ENCODE assay signal across 25 cellular contexts in the genomic region with DNA sequence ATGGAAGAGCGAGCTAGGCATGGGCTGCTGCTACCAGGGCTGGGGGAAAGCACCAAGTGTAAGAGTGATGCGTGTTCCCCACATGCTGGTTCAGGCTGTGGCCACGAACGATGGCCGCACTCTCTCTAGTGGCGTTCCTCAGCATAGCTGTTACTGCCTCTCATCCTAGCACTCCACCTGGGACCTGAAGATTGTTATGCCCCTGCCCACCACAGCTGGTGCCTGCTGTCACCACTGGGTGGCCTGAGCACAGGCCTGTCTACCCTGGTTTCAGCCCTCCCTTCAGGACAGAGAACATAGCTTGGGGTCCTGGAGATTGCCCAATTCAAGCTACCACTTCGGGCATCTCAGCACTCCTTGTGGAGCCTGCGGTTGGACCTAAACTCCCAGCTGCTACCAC.
A peak's percentile ranks its signal among the peaks of the same experiment; 100 is the strongest.
DNase-seq lines count a peak whose midpoint lies in the region; ATAC-seq, FAIRE-seq and TF ChIP-seq lines count a peak whose summit lies in the region.
"Had no signal": no experiment of that assay in that cellular context is flagged by ENCODE, and none has a peak within 500 bp of the region (broad histone marks: within the 10 kb centered on the region; RNA-seq: fewer than 3 reads in every experiment).

No MANE protein-coding gene starts in this region.

- BruUV-seq in HepG2 (replicated peaks; lab: Mats Ljungman, UMichigan): no TSS peak

- ATAC-seq in HepG2: peak; percentile 74

- WGBS in H9 (ENCODE audit: extremely low coverage, insufficient read length, low lambda C conversion rate): no CpG with 5 or more reads among the region's 8 CpGs
- 96% methylated on average over 8 of the region's 8 CpGs; no CpG with 5 or more reads in 1 of the 2 experiments for WGBS in H1 (ENCODE audit: extremely low coverage in 1 of 2, insufficient coverage in 1 of 2, insufficient read length in 1 of 2, insufficient replicate concordance in 2 of 2, low coverage in 1 of 2, low lambda C conversion rate in 2 of 2, missing lambda C conversion rate in 1 of 2), 2 experiments
- WGBS in HepG2 (ENCODE audit: low lambda C conversion rate): no CpG with 5 or more reads among the region's 8 CpGs

- no peak overlapping the region for H2AFZ ChIP-seq in H9 (ENCODE audit: low read length)
- peak overlapping the region; percentile 31; the same call in 1 of the 2 replicates for H2AFZ ChIP-seq in H1 (ENCODE audit: low read length)
- no peak overlapping the region for H2AFZ ChIP-seq in HepG2 (ENCODE audit: low read length)
- H2AFZ ChIP-seq: PC-9 had no signal

- H4K91ac ChIP-seq in H9 (ENCODE audit: insufficient read length, low read depth, low read length) (no peak overlapping the region), H1 (replicated peaks; ENCODE audit: insufficient read length, low read length) (no peak overlapping the region)

- H2BK15ac ChIP-seq in H9 (ENCODE audit: low read depth, low read length): no peak overlapping the region
- H2BK15ac ChIP-seq in H1 (ENCODE audit: low read length): no peak overlapping the region

- H4K5ac ChIP-seq in H9 (ENCODE audit: insufficient read length, low read depth, low read length): no peak overlapping the region
- no peak overlapping the region for H4K5ac ChIP-seq in H1 (ENCODE audit: insufficient read length, low read depth, low read length)

- H3K9me3 Mint-ChIP-seq in H9: peaks cover 3 to 5% of the 10 kb centered on the region in 2 experiments; a peak in 3 of 5 replicates
- H3K9me3 Mint-ChIP-seq in CD8-positive, alpha-beta memory T cell: peaks cover 14 to 32% (median 30%) of the 10 kb centered on the region in 5 donors

- TF ChIP-seq CTCF in H9 (conservative IDR thresholded peaks at IDR 0.05) (peak; percentile 19; the same call in 2 of the 3 replicates), H1 (IDR thresholded peaks at IDR 0.05; ENCODE audit: control extremely low read depth in 1 of 3, insufficient read depth in 1 of 3, low read depth in 1 of 3, low read length in 3 of 3) (peak; percentile 18 to 24 (median 23); a peak in 3 of 4 replicates), HepG2 (CRISPR knock-in tag; IDR thresholded peaks at IDR 0.05) (no peak)

- no peaks in the 10 kb centered on the region for H3K4me1 Mint-ChIP-seq in H9
- no peaks in the 10 kb centered on the region for H3K4me1 Mint-ChIP-seq in CD8-positive, alpha-beta memory T cell
- H3K4me1 Mint-ChIP-seq: CD4-positive, CD25-positive, alpha-beta regulatory T cell had no signal

- no peaks in the 10 kb centered on the region for H4K20me1 ChIP-seq in H9 (ENCODE audit: control insufficient read depth, insufficient read depth, insufficient read length)
- H4K20me1 ChIP-seq in H1 (replicated peaks in 1 of 2; ENCODE audit: control insufficient read depth in 1 of 2, insufficient read depth in 2 of 2, low read length in 2 of 2): no peaks in the 10 kb centered on the region
- H4K20me1 ChIP-seq in HepG2 (ENCODE audit: insufficient read depth, low read length): no peaks in the 10 kb centered on the region
- H4K20me1 ChIP-seq: BLaER1 had no signal

- H3K36me3 Mint-ChIP-seq in H9 (ENCODE audit: insufficient read depth in 1 of 3, low read depth in 3 of 3): no peaks in the 10 kb centered on the region
- H3K36me3 Mint-ChIP-seq in CD8-positive, alpha-beta memory T cell: no peaks in the 10 kb centered on the region
- H3K36me3 Mint-ChIP-seq: CD4-positive, CD25-positive, alpha-beta regulatory T cell had no signal

- H2BK120ac ChIP-seq in H9 (ENCODE audit: low read depth, low read length, poor library complexity, severe bottlenecking): no peak overlapping the region
- no peak overlapping the region for H2BK120ac ChIP-seq in H1 (replicated peaks; ENCODE audit: low read depth, low read length)

- H3K9ac ChIP-seq in H9 (ENCODE audit: extremely low read depth, insufficient read length, low read length) (no peak overlapping the region), H1 (replicated peaks in 1 of 4; ENCODE audit: extremely low read depth in 1 of 4, low read depth in 3 of 4, low read length in 3 of 4) (no peak overlapping the region), HepG2 (ENCODE audit: insufficient read depth, low read depth, low read length) (no peak overlapping the region)
- H3K9ac ChIP-seq: BLaER1 had no signal

- H3K4me2 ChIP-seq in H9 (ENCODE audit: insufficient read depth, insufficient read length, low read length): no peak overlapping the region
- no peak overlapping the region for H3K4me2 ChIP-seq in H1 (ENCODE audit: insufficient read depth in 1 of 2, low read depth in 2 of 2, low read length in 2 of 2)
- H3K4me2 ChIP-seq in HepG2 (ENCODE audit: low read depth, low read length): no peak overlapping the region
- H3K4me2 ChIP-seq: BLaER1, PC-9 had no signal

- H3K56ac ChIP-seq in H9 (ENCODE audit: insufficient read length, low read depth, low read length) (no peak overlapping the region), H1 (replicated peaks; ENCODE audit: insufficient read length, low read depth, low read length) (no peak overlapping the region)

- H3K23ac ChIP-seq in H9 (ENCODE audit: insufficient read length, low read depth, low read length) (no peak overlapping the region), H1 (ENCODE audit: insufficient read length) (no peak overlapping the region)

- H3K79me1 ChIP-seq in H9 (ENCODE audit: insufficient read depth, low read depth, low read length, poor library complexity, severe bottlenecking) (no peaks in the 10 kb centered on the region), H1 (ENCODE audit: low read depth, low read length) (no peaks in the 10 kb centered on the region)

- no peak overlapping the region for H2AK5ac ChIP-seq in H9 (ENCODE audit: insufficient read length, low read length)
- no peak overlapping the region for H2AK5ac ChIP-seq in H1 (ENCODE audit: low read depth, low read length)

- DNase-seq in ELF-1 (ENCODE audit: low read depth, low spot score) (peak; percentile 1), H9 (peak; percentile 32), H1 (ENCODE audit: low read depth in 1 of 2, low spot score in 2 of 2) (no peak), HepG2 (ENCODE audit: low spot score) (no peak), NCI-H446 treated with DMSO at 0.1 percent for 48 hours (lab: John Stamatoyannopoulos, UW) (no peak), GM19240 (ENCODE audit: insufficient read length, low spot score) (no peak)
- no peak for DNase-seq in CD8-positive, alpha-beta memory T cell
- DNase-seq: CD4-positive, CD25-positive, alpha-beta regulatory T cell; H7; HFFc6; IMR-90; KG1; MG63; NCI-H1105 treated with DMSO at 0.1 percent for 48 hours; NCI-H146; NCI-H1930; NCI-H2107; NCI-H526; NCI-H82; PC-9; SHP77 had no signal

- no peak overlapping the region for H2BK5ac ChIP-seq in H9 (ENCODE audit: insufficient read length, low read length)
- H2BK5ac ChIP-seq in H1 (ENCODE audit: low read depth, low read length): no peak overlapping the region

- no peak overlapping the region for H3K4me3 Mint-ChIP-seq in H9
- no peak overlapping the region for H3K4me3 Mint-ChIP-seq in CD8-positive, alpha-beta memory T cell
- H3K4me3 Mint-ChIP-seq: CD4-positive, CD25-positive, alpha-beta regulatory T cell; HFFc6 had no signal

- H2BK12ac ChIP-seq in H9 (ENCODE audit: insufficient read length, low read depth, low read length) (no peak overlapping the region), H1 (ENCODE audit: low read depth, low read length) (no peak overlapping the region)

- peak overlapping the region in 1 of 3 experiments; percentile 59; a peak in 1 of 7 replicates for H3K27ac Mint-ChIP-seq in H9
- H3K27ac Mint-ChIP-seq in CD8-positive, alpha-beta memory T cell: no peak overlapping the region
- H3K27ac Mint-ChIP-seq: CD4-positive, CD25-positive, alpha-beta regulatory T cell; HFFc6 had no signal

- intact Hi-C loops in HepG2 (cut with micrococcal nuclease; ENCODE audit: unreplicated experiment): no loop called here

- H3K23me2 ChIP-seq in H9 (ENCODE audit: insufficient read length, low read depth, low read length, poor library complexity, severe bottlenecking): no peaks in the 10 kb centered on the region
- H3K23me2 ChIP-seq in H1 (ENCODE audit: low read depth, low read length): no peaks in the 10 kb centered on the region; the same call in 1 of the 2 replicates

- no peak overlapping the region for H3K14ac ChIP-seq in H9 (ENCODE audit: insufficient read depth, low read length)
- H3K14ac ChIP-seq in H1 (ENCODE audit: insufficient read length): no peak overlapping the region

- H3K36me3 ChIP-seq in H1 (ENCODE audit: control insufficient read depth in 2 of 4, insufficient read depth in 4 of 4, low read length in 3 of 4) (no peaks in the 10 kb centered on the region), HepG2 (replicated peaks in 1 of 2; ENCODE audit: control insufficient read depth in 1 of 2, insufficient read depth in 2 of 2, low read length in 2 of 2) (no peaks in the 10 kb centered on the region)
- no peaks in the 10 kb centered on the region for H3K36me3 ChIP-seq in CD8-positive, alpha-beta memory T cell (ENCODE audit: insufficient read depth, low read length)
- H3K36me3 ChIP-seq: BLaER1, MG63 had no signal

- no peak for TF ChIP-seq RAD21 in H1 (IDR thresholded peaks at IDR 0.05 in 1 of 2, conservative IDR thresholded peaks at IDR 0.05 in 1 of 2; ENCODE audit: low read depth in 2 of 2, low read length in 2 of 2)
- TF ChIP-seq RAD21 in HepG2 (CRISPR knock-in tag; IDR thresholded peaks at IDR 0.05): no peak

- FAIRE-seq in H1 (lab: Jason Lieb, UNC): no peak
- FAIRE-seq in HepG2 (lab: Jason Lieb, UNC): no peak
- FAIRE-seq: A204.1, D721Med, GM12891 had no signal

- POLR2A ChIA-PET in H1 (lab: Charles Lee; ENCODE audit: partially characterized antibody) (no interaction called here), HepG2 (lab: Yijun Ruan, JAX) (no interaction called here)
- POLR2A ChIA-PET in CD8-positive, alpha-beta memory T cell (lab: Charles Lee): no interaction called here

- TF ChIP-seq EP300 in H1 (IDR thresholded peaks at IDR 0.05; ENCODE audit: borderline replicate concordance in 1 of 2, low read depth in 2 of 2, low read length in 2 of 2): no peak
- no peak for TF ChIP-seq EP300 in HepG2 (IDR thresholded peaks at IDR 0.05; ENCODE audit: low read depth in 2 of 2, low read length in 2 of 2)
- TF ChIP-seq EP300 in HepG2 (CRISPR knock-in tag; IDR thresholded peaks at IDR 0.05; ENCODE audit: borderline replicate concordance): no peak

- H3K27me3 ChIP-seq in H9 (ENCODE audit: insufficient read depth, low read length): no peaks in the 10 kb centered on the region
- H3K27me3 ChIP-seq in H1 (replicated peaks in 1 of 4; ENCODE audit: control insufficient read depth in 3 of 4, extremely low read depth in 1 of 4, insufficient read depth in 3 of 4, low read length in 3 of 4): no peaks in the 10 kb centered on the region
- no peaks in the 10 kb centered on the region for H3K27me3 ChIP-seq in HepG2 (ENCODE audit: control insufficient read depth in 1 of 2, insufficient read depth in 2 of 2, low read length in 2 of 2)
- H3K27me3 ChIP-seq in CD8-positive, alpha-beta memory T cell (ENCODE audit: insufficient read depth, low read length, poor library complexity, severe bottlenecking): no peaks in the 10 kb centered on the region
- H3K27me3 ChIP-seq: BLaER1, MG63 had no signal

- no peaks in the 10 kb centered on the region for H3K9me3 ChIP-seq in H9 (ENCODE audit: control insufficient read depth, low read depth, low read length)
- no peaks in the 10 kb centered on the region for H3K9me3 ChIP-seq in H1 (ENCODE audit: insufficient read depth in 2 of 2, low read depth in 1 of 2, low read length in 1 of 2)
- no peaks in the 10 kb centered on the region; the same call in 1 of the 2 replicates for H3K9me3 ChIP-seq in HepG2 (ENCODE audit: low read length)
- no peaks in the 10 kb centered on the region for H3K9me3 ChIP-seq in CD8-positive, alpha-beta memory T cell (ENCODE audit: low read length)

- in situ Hi-C loops in HepG2 (cut with HindIII; ENCODE audit: extremely low pct_ligation_motif_present, low pct_unique_long_range_greater_than_20kb): no loop called here

- H3K4me3 ChIP-seq in H1 (ENCODE audit: extremely low read depth in 1 of 4, insufficient read depth in 2 of 4, low read depth in 3 of 4, low read length in 4 of 4): no peak overlapping the region
- H3K4me3 ChIP-seq in HepG2 (replicated peaks in 1 of 3; ENCODE audit: insufficient read depth in 1 of 3, low read depth in 2 of 3, low read length in 3 of 3): no peak overlapping the region
- H3K4me3 ChIP-seq in CD8-positive, alpha-beta memory T cell (ENCODE audit: low read length): no peak overlapping the region
- H3K4me3 ChIP-seq: BLaER1, MG63, PC-9 had no signal

- TF ChIP-seq POLR2A in H1 (IDR thresholded peaks at IDR 0.05; ENCODE audit: control extremely low read depth in 1 of 2, low read depth in 2 of 2, low read length in 2 of 2) (no peak), HepG2 (IDR thresholded peaks at IDR 0.05; ENCODE audit: insufficient read depth in 1 of 2, low read depth in 2 of 2, low read length in 2 of 2) (no peak)

- no peak overlapping the region for H3K4ac ChIP-seq in H9 (ENCODE audit: low read depth, low read length)
- H3K4ac ChIP-seq in H1 (replicated peaks; ENCODE audit: insufficient read length, low read depth, low read length): no peak overlapping the region

- H2BK20ac ChIP-seq in H9 (ENCODE audit: low read depth, low read length, poor library complexity, severe bottlenecking): no peak overlapping the region
- no peak overlapping the region for H2BK20ac ChIP-seq in H1 (ENCODE audit: low read length)

- no peak overlapping the region for H3K18ac ChIP-seq in H9 (ENCODE audit: insufficient read length, low read depth, low read length)
- H3K18ac ChIP-seq in H1 (ENCODE audit: extremely low read depth, low read length): no peak overlapping the region

- no peak overlapping the region for H3T11ph ChIP-seq in H9 (ENCODE audit: low read length)

- no peaks in the 10 kb centered on the region for H3K79me2 ChIP-seq in H9 (ENCODE audit: insufficient read depth, low read length)
- H3K79me2 ChIP-seq in H1 (ENCODE audit: control insufficient read depth in 1 of 2, insufficient read depth in 2 of 2, low read length in 2 of 2): no peaks in the 10 kb centered on the region
- no peaks in the 10 kb centered on the region for H3K79me2 ChIP-seq in HepG2 (ENCODE audit: insufficient read depth, low read length)

- H3K27ac ChIP-seq in H9 (ENCODE audit: insufficient read length, low read depth, low read length) (no peak overlapping the region), H1 (ENCODE audit: low read depth, low read length) (no peak overlapping the region), HepG2 (ENCODE audit: extremely low read length, insufficient read depth, low read length) (no peak overlapping the region)
- H3K27ac ChIP-seq in CD8-positive, alpha-beta memory T cell (ENCODE audit: low read depth, low read length): no peak overlapping the region
- H3K27ac ChIP-seq: BLaER1, PC-9 had no signal

- H4K8ac ChIP-seq in H9 (replicated peaks; ENCODE audit: insufficient read length, low read depth, low read length): no peak overlapping the region
- no peak overlapping the region; the same call in 1 of the 2 replicates for H4K8ac ChIP-seq in H1 (ENCODE audit: extremely low read depth, insufficient read depth, low read length)

- CTCF ChIA-PET in H1 (lab: Charles Lee; ENCODE audit: partially characterized antibody) (interaction anchor here (0.6 kb wide), 1 partner anchor 1823 kb away, joined by 3 read pairs; no protein-coding TSS in a partner anchor), HepG2 (lab: Yijun Ruan, JAX; ENCODE audit: low intra/inter-chr PET ratio, low total read pairs) (no interaction called here)
- CTCF ChIA-PET in CD8-positive, alpha-beta memory T cell (lab: Charles Lee): no interaction called here

- H3K4me1 ChIP-seq in H9 (ENCODE audit: insufficient read depth, low read length) (no peaks in the 10 kb centered on the region), H1 (replicated peaks in 1 of 4; ENCODE audit: control insufficient read depth in 3 of 4, insufficient read depth in 4 of 4, low read length in 3 of 4) (no peaks in the 10 kb centered on the region), HepG2 (ENCODE audit: insufficient read depth, low read length) (no peaks in the 10 kb centered on the region)
- no peaks in the 10 kb centered on the region for H3K4me1 ChIP-seq in CD8-positive, alpha-beta memory T cell (ENCODE audit: insufficient read depth, low read length)
- H3K4me1 ChIP-seq: BLaER1 had no signal

- no peaks in the 10 kb centered on the region for H3K27me3 Mint-ChIP-seq in H9 (ENCODE audit: low read depth)
- H3K27me3 Mint-ChIP-seq in CD8-positive, alpha-beta memory T cell: peaks cover 0 to 1% of the 10 kb centered on the region in 2 donors

Comparison
In these comparisons a context has a peak if more than half of its experiments do, and no peak if none do; other contexts are left out.
1. DNase-seq: peak in ELF-1 (single experiment) and H9 (single experiment); none in H1 (0 of 2), HepG2 (single experiment), NCI-H446 treated with DMSO at 0.1 percent for 48 hours (single experiment), GM19240 (single experiment) and CD8-positive, alpha-beta memory T cell (0 of 5).